In the genomic region with DNA sequence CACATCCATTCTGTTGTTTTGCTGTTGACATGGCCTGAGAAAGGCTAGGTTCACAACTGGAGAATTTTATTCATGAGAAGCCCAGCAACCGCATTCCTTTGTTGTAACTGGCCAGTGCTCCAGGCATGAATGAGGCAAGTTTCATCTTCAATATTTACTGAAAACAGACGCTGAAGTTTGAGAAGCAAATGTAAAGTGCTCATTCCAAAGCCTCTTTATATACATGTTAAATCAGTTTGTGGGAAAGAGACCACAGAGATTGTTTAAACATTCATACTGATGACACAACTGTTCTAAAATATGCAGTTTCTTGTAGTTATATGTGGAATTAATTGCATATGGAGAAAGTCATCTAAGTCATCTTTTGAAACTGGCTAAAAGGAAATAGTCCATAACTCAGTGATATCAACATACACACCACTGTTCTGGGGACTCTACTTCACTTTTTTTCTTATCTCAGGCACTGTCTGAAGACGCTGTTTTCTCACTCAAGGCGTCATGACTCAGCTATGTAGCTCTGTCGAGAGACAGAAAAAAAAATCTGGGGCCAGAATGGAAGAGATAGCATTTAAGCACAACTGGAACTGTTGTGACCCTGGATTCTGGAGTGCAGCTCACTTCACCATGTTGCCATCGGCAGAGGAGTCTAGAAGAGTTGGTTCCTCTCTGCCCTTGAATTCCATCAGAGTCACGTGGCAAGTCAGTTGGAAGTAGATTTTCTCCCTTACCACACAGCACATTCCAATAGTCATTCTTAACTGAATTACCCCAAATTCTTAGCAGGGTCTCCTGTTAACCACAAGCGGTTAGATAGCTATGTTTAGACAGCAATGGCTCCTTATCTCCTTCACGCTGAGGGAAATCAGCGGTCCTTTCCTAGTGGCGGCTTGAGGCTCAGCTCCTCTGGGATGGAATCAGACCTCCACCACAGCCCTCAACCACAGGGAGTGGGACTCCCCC, we compare ENCODE assay signal across 1 cellular context.
TF ChIP-seq lines count a peak whose summit lies in the region.

No MANE protein-coding gene starts in this region.

TF ChIP-seq in K562, 482 proteins besides CTCF, POLR2A, EP300 and RAD21 (continued from another document and continues in another):
- TF ChIP-seq KAT2B (IDR thresholded peaks at IDR 0.05; ENCODE audit: low read depth, low read length), result no peak
- TF ChIP-seq SMARCA4 (IDR thresholded peaks at IDR 0.05), result peak; percentile 56; the same call in 1 of the 2 replicates
- TF ChIP-seq RCOR1 (IDR thresholded peaks at IDR 0.05; ENCODE audit: borderline replicate concordance in 1 of 2, low read depth in 2 of 2, low read length in 2 of 2), result peak in 1 of 2 experiments; percentile 62; a peak in 1 of 4 replicates
- TF ChIP-seq ARNT (IDR thresholded peaks at IDR 0.05), result no peak; a peak in 1 of 4 replicates
- no peak for TF ChIP-seq ADNP (tag; IDR thresholded peaks at IDR 0.05)
- TF ChIP-seq, protein P1, sequence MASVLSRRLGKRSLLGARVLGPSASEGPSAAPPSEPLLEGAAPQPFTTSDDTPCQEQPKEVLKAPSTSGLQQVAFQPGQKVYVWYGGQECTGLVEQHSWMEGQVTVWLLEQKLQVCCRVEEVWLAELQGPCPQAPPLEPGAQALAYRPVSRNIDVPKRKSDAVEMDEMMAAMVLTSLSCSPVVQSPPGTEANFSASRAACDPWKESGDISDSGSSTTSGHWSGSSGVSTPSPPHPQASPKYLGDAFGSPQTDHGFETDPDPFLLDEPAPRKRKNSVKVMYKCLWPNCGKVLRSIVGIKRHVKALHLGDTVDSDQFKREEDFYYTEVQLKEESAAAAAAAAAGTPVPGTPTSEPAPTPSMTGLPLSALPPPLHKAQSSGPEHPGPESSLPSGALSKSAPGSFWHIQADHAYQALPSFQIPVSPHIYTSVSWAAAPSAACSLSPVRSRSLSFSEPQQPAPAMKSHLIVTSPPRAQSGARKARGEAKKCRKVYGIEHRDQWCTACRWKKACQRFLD (CRISPR knock-in tag; IDR thresholded peaks at IDR 0.05), result 0 out of 2 replicates have a peak, but pooled peaks have one; percentile 48
- no peak for TF ChIP-seq ZNF778 (CRISPR knock-in tag; IDR thresholded peaks at IDR 0.05)
- TF ChIP-seq ATF7 (IDR thresholded peaks at IDR 0.05), result peak; percentile 22; the same call in 1 of the 2 replicates
- TF ChIP-seq, protein P2, sequence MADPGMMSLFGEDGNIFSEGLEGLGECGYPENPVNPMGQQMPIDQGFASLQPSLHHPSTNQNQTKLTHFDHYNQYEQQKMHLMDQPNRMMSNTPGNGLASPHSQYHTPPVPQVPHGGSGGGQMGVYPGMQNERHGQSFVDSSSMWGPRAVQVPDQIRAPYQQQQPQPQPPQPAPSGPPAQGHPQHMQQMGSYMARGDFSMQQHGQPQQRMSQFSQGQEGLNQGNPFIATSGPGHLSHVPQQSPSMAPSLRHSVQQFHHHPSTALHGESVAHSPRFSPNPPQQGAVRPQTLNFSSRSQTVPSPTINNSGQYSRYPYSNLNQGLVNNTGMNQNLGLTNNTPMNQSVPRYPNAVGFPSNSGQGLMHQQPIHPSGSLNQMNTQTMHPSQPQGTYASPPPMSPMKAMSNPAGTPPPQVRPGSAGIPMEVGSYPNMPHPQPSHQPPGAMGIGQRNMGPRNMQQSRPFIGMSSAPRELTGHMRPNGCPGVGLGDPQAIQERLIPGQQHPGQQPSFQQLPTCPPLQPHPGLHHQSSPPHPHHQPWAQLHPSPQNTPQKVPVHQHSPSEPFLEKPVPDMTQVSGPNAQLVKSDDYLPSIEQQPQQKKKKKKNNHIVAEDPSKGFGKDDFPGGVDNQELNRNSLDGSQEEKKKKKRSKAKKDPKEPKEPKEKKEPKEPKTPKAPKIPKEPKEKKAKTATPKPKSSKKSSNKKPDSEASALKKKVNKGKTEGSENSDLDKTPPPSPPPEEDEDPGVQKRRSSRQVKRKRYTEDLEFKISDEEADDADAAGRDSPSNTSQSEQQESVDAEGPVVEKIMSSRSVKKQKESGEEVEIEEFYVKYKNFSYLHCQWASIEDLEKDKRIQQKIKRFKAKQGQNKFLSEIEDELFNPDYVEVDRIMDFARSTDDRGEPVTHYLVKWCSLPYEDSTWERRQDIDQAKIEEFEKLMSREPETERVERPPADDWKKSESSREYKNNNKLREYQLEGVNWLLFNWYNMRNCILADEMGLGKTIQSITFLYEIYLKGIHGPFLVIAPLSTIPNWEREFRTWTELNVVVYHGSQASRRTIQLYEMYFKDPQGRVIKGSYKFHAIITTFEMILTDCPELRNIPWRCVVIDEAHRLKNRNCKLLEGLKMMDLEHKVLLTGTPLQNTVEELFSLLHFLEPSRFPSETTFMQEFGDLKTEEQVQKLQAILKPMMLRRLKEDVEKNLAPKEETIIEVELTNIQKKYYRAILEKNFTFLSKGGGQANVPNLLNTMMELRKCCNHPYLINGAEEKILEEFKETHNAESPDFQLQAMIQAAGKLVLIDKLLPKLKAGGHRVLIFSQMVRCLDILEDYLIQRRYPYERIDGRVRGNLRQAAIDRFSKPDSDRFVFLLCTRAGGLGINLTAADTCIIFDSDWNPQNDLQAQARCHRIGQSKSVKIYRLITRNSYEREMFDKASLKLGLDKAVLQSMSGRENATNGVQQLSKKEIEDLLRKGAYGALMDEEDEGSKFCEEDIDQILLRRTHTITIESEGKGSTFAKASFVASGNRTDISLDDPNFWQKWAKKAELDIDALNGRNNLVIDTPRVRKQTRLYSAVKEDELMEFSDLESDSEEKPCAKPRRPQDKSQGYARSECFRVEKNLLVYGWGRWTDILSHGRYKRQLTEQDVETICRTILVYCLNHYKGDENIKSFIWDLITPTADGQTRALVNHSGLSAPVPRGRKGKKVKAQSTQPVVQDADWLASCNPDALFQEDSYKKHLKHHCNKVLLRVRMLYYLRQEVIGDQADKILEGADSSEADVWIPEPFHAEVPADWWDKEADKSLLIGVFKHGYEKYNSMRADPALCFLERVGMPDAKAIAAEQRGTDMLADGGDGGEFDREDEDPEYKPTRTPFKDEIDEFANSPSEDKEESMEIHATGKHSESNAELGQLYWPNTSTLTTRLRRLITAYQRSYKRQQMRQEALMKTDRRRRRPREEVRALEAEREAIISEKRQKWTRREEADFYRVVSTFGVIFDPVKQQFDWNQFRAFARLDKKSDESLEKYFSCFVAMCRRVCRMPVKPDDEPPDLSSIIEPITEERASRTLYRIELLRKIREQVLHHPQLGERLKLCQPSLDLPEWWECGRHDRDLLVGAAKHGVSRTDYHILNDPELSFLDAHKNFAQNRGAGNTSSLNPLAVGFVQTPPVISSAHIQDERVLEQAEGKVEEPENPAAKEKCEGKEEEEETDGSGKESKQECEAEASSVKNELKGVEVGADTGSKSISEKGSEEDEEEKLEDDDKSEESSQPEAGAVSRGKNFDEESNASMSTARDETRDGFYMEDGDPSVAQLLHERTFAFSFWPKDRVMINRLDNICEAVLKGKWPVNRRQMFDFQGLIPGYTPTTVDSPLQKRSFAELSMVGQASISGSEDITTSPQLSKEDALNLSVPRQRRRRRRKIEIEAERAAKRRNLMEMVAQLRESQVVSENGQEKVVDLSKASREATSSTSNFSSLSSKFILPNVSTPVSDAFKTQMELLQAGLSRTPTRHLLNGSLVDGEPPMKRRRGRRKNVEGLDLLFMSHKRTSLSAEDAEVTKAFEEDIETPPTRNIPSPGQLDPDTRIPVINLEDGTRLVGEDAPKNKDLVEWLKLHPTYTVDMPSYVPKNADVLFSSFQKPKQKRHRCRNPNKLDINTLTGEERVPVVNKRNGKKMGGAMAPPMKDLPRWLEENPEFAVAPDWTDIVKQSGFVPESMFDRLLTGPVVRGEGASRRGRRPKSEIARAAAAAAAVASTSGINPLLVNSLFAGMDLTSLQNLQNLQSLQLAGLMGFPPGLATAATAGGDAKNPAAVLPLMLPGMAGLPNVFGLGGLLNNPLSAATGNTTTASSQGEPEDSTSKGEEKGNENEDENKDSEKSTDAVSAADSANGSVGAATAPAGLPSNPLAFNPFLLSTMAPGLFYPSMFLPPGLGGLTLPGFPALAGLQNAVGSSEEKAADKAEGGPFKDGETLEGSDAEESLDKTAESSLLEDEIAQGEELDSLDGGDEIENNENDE (IDR thresholded peaks at IDR 0.05; ENCODE audit: low read depth, low read length), result no peak
- no peak for TF ChIP-seq CBX5 (IDR thresholded peaks at IDR 0.05; ENCODE audit: borderline replicate concordance, low read depth)
- TF ChIP-seq TOE1 (IDR thresholded peaks at IDR 0.05; ENCODE audit: borderline replicate concordance), result no peak
- no peak for TF ChIP-seq TOE1 (CRISPR knock-in tag; IDR thresholded peaks at IDR 0.05; ENCODE audit: borderline replicate concordance, low read depth)
- no peak for TF ChIP-seq ZNF212 (CRISPR knock-in tag; IDR thresholded peaks at IDR 0.05)
- TF ChIP-seq NFIX (CRISPR knock-in tag; IDR thresholded peaks at IDR 0.05; ENCODE audit: low read depth), result no peak
- TF ChIP-seq ZKSCAN1 (IDR thresholded peaks at IDR 0.05; ENCODE audit: low read depth, low read length), result no peak
- peak; percentile 87 for TF ChIP-seq NFE2 (IDR thresholded peaks at IDR 0.05; ENCODE audit: low read depth)
- TF ChIP-seq, protein P3, sequence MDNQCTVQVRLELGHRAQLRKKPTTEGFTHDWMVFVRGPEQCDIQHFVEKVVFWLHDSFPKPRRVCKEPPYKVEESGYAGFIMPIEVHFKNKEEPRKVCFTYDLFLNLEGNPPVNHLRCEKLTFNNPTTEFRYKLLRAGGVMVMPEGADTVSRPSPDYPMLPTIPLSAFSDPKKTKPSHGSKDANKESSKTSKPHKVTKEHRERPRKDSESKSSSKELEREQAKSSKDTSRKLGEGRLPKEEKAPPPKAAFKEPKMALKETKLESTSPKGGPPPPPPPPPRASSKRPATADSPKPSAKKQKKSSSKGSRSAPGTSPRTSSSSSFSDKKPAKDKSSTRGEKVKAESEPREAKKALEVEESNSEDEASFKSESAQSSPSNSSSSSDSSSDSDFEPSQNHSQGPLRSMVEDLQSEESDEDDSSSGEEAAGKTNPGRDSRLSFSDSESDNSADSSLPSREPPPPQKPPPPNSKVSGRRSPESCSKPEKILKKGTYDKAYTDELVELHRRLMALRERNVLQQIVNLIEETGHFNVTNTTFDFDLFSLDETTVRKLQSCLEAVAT (IDR thresholded peaks at IDR 0.05), result peak in 1 of 2 experiments; percentile 50; a peak in 1 of 4 replicates
- no peak for TF ChIP-seq ZNF707 (CRISPR knock-in tag; conservative IDR thresholded peaks at IDR 0.05)
- peak; percentile 52; the same call in 1 of the 2 replicates for TF ChIP-seq ZNF316 (IDR thresholded peaks at IDR 0.05)
- no peak for TF ChIP-seq ZNF311 (CRISPR knock-in tag; IDR thresholded peaks at IDR 0.05)
- TF ChIP-seq ZNF766 (CRISPR knock-in tag; conservative IDR thresholded peaks at IDR 0.05), result 0 out of 2 replicates have a peak, but pooled peaks have one; percentile 25
- no peak for TF ChIP-seq RBM39 (optimal IDR thresholded peaks at IDR 0.05; ENCODE audit: low read depth, low read length)
- TF ChIP-seq GABPB2 (CRISPR knock-in tag; conservative IDR thresholded peaks at IDR 0.05), result no peak
- no peak for TF ChIP-seq SMARCA5 (IDR thresholded peaks at IDR 0.05)
- TF ChIP-seq, protein P4, sequence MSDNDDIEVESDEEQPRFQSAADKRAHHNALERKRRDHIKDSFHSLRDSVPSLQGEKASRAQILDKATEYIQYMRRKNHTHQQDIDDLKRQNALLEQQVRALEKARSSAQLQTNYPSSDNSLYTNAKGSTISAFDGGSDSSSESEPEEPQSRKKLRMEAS (CRISPR knock-in tag; IDR thresholded peaks at IDR 0.05), result no peak
- TF ChIP-seq NCOA1 (IDR thresholded peaks at IDR 0.05; ENCODE audit: low read depth), result 0 out of 2 replicates have a peak, but pooled peaks have one; percentile 20
- TF ChIP-seq MYBL2 (IDR thresholded peaks at IDR 0.05; ENCODE audit: low read depth), result no peak
- TF ChIP-seq MYBL2 (CRISPR knock-in tag; IDR thresholded peaks at IDR 0.05; ENCODE audit: borderline replicate concordance), result no peak
- TF ChIP-seq ZNF140 (CRISPR knock-in tag; IDR thresholded peaks at IDR 0.05), result no peak
- TF ChIP-seq ZNF780A (CRISPR knock-in tag; IDR thresholded peaks at IDR 0.05), result no peak
- TF ChIP-seq, protein P5, sequence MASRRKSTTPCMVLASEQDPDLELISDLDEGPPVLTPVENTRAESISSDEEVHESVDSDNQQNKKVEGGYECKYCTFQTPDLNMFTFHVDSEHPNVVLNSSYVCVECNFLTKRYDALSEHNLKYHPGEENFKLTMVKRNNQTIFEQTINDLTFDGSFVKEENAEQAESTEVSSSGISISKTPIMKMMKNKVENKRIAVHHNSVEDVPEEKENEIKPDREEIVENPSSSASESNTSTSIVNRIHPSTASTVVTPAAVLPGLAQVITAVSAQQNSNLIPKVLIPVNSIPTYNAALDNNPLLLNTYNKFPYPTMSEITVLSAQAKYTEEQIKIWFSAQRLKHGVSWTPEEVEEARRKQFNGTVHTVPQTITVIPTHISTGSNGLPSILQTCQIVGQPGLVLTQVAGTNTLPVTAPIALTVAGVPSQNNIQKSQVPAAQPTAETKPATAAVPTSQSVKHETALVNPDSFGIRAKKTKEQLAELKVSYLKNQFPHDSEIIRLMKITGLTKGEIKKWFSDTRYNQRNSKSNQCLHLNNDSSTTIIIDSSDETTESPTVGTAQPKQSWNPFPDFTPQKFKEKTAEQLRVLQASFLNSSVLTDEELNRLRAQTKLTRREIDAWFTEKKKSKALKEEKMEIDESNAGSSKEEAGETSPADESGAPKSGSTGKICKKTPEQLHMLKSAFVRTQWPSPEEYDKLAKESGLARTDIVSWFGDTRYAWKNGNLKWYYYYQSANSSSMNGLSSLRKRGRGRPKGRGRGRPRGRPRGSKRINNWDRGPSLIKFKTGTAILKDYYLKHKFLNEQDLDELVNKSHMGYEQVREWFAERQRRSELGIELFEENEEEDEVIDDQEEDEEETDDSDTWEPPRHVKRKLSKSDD (conservative IDR thresholded peaks at IDR 0.05; ENCODE audit: low read length), result no peak
- TF ChIP-seq C11orf30 (IDR thresholded peaks at IDR 0.05; ENCODE audit: low read depth), result peak; percentile 73; the same call in 1 of the 2 replicates
- TF ChIP-seq KDM2B (CRISPR knock-in tag; IDR thresholded peaks at IDR 0.05), result no peak
- TF ChIP-seq MEIS2 (IDR thresholded peaks at IDR 0.05; ENCODE audit: partially characterized antibody), result peak; percentile 16
- no peak for TF ChIP-seq ZNF75A (CRISPR knock-in tag; IDR thresholded peaks at IDR 0.05)
- TF ChIP-seq ZNF695 (CRISPR knock-in tag; IDR thresholded peaks at IDR 0.05), result no peak
- TF ChIP-seq, protein P6, sequence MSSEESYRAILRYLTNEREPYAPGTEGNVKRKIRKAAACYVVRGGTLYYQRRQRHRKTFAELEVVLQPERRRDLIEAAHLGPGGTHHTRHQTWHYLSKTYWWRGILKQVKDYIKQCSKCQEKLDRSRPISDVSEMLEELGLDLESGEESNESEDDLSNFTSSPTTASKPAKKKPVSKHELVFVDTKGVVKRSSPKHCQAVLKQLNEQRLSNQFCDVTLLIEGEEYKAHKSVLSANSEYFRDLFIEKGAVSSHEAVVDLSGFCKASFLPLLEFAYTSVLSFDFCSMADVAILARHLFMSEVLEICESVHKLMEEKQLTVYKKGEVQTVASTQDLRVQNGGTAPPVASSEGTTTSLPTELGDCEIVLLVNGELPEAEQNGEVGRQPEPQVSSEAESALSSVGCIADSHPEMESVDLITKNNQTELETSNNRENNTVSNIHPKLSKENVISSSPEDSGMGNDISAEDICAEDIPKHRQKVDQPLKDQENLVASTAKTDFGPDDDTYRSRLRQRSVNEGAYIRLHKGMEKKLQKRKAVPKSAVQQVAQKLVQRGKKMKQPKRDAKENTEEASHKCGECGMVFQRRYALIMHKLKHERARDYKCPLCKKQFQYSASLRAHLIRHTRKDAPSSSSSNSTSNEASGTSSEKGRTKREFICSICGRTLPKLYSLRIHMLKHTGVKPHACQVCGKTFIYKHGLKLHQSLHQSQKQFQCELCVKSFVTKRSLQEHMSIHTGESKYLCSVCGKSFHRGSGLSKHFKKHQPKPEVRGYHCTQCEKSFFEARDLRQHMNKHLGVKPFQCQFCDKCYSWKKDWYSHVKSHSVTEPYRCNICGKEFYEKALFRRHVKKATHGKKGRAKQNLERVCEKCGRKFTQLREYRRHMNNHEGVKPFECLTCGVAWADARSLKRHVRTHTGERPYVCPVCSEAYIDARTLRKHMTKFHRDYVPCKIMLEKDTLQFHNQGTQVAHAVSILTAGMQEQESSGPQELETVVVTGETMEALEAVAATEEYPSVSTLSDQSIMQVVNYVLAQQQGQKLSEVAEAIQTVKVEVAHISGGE (CRISPR knock-in tag; IDR thresholded peaks at IDR 0.05), result no peak
- no peak for TF ChIP-seq ARID2 (IDR thresholded peaks at IDR 0.05)
- TF ChIP-seq ZNF274 (IDR thresholded peaks at IDR 0.05; ENCODE audit: borderline replicate concordance, low read depth, low read length), result no peak
